Comparison of ENCODE assay signal across 26 cellular contexts in genomic region chr16:12123462-12123861, GRCh38.
"Had no signal": no experiment of that assay in that cellular context is flagged by ENCODE, and none has a peak within 500 bp of the region (broad histone marks: within the 10 kb centered on the region; RNA-seq: fewer than 3 reads in every experiment).

No MANE protein-coding gene starts in this region.

- H3K27ac Mint-ChIP-seq: progenitor cell of endocrine pancreas; stimulated activated effector memory CD8-positive, alpha-beta T cell treated with anti-CD3 and anti-CD28 coated beads, Interleukin-12 subunit alpha, Interleukin-12 subunit beta, amount 100 ng/mL, for 72 hours had no signal

- DNase-seq: dermis blood vessel endothelial cell; effector memory CD4-positive, alpha-beta T cell; foreskin keratinocyte; heart left ventricle; left cardiac atrium; left lung; mesendoderm; midbrain; naive thymus-derived CD8-positive, alpha-beta T cell; pancreas; right lobe of liver; stimulated activated CD4-positive, alpha-beta T cell treated with anti-CD3 and anti-CD28 coated beads, Interleukin-12 subunit alpha, Interleukin-12 subunit beta, amount 100 ng/mL, for 4 hours; stimulated activated CD4-positive, alpha-beta T cell treated with anti-CD3 and anti-CD28 coated beads, Interleukin-1b, Interleukin-23, amount 100 ng/mL, for 48 hours; stimulated activated CD4-positive, alpha-beta T cell treated with anti-CD3 and anti-CD28 coated beads, Interleukin-4, amount 100 ng/mL, for 24 hours; stimulated activated naive CD4-positive, alpha-beta T cell treated with Interleukin-2 at 50 U/mL for 16 hours; stomach; thyroid gland; upper lobe of left lung had no signal

- H3K27me3 Mint-ChIP-seq: naive thymus-derived CD8-positive, alpha-beta T cell; progenitor cell of endocrine pancreas had no signal

- H3K27ac ChIP-seq: coronary artery, esophagus muscularis mucosa, foreskin keratinocyte, gastroesophageal sphincter, heart left ventricle, hepatocyte, left lung, neutrophil, pancreas, right lobe of liver, stomach, thyroid gland, upper lobe of left lung had no signal

- ATAC-seq: foreskin keratinocyte; gastroesophageal sphincter; heart left ventricle; left cardiac atrium; left lung; naive thymus-derived CD8-positive, alpha-beta T cell; pancreas; right lobe of liver; stimulated activated effector memory CD8-positive, alpha-beta T cell treated with anti-CD3 and anti-CD28 coated beads, Interleukin-12 subunit alpha, Interleukin-12 subunit beta, amount 100 ng/mL, for 72 hours had no signal

- H2AFZ ChIP-seq: hepatocyte had no signal

- H3K36me3 Mint-ChIP-seq: stimulated activated effector memory CD8-positive, alpha-beta T cell treated with anti-CD3 and anti-CD28 coated beads, Interleukin-12 subunit alpha, Interleukin-12 subunit beta, amount 100 ng/mL, for 72 hours had no signal

- H3K9me3 Mint-ChIP-seq: naive thymus-derived CD8-positive, alpha-beta T cell; stimulated activated effector memory CD8-positive, alpha-beta T cell treated with anti-CD3 and anti-CD28 coated beads, Interleukin-12 subunit alpha, Interleukin-12 subunit beta, amount 100 ng/mL, for 72 hours had no signal

- H3K4me1 Mint-ChIP-seq: stimulated activated effector memory CD8-positive, alpha-beta T cell treated with anti-CD3 and anti-CD28 coated beads, Interleukin-12 subunit alpha, Interleukin-12 subunit beta, amount 100 ng/mL, for 72 hours had no signal

- H3K27me3 ChIP-seq: esophagus muscularis mucosa, foreskin keratinocyte, gastroesophageal sphincter, heart left ventricle, hepatocyte, left lung, neutrophil, pancreas, right lobe of liver, stomach, thyroid gland, upper lobe of left lung had no signal

- H3K4me3 Mint-ChIP-seq: naive thymus-derived CD8-positive, alpha-beta T cell; stimulated activated effector memory CD8-positive, alpha-beta T cell treated with anti-CD3 and anti-CD28 coated beads, Interleukin-12 subunit alpha, Interleukin-12 subunit beta, amount 100 ng/mL, for 72 hours had no signal

- H3K36me3 ChIP-seq: pancreas, right lobe of liver, thyroid gland had no signal

- H3K79me2 ChIP-seq: hepatocyte had no signal

- H3K4me2 ChIP-seq: hepatocyte, smooth muscle cell had no signal

- H3K4me1 ChIP-seq: pancreas, right lobe of liver had no signal

- H3K9me3 ChIP-seq: esophagus muscularis mucosa, gastroesophageal sphincter, heart left ventricle, left lung, neutrophil, pancreas, right lobe of liver, stomach, thyroid gland, upper lobe of left lung had no signal

- H3K4me3 ChIP-seq: coronary artery, esophagus muscularis mucosa, gastroesophageal sphincter, heart left ventricle, hepatocyte, left lung, pancreas, right lobe of liver, smooth muscle cell, stomach, thyroid gland, upper lobe of left lung had no signal
